Comparison of ENCODE assay signal across 9 cellular contexts in the genomic region with DNA sequence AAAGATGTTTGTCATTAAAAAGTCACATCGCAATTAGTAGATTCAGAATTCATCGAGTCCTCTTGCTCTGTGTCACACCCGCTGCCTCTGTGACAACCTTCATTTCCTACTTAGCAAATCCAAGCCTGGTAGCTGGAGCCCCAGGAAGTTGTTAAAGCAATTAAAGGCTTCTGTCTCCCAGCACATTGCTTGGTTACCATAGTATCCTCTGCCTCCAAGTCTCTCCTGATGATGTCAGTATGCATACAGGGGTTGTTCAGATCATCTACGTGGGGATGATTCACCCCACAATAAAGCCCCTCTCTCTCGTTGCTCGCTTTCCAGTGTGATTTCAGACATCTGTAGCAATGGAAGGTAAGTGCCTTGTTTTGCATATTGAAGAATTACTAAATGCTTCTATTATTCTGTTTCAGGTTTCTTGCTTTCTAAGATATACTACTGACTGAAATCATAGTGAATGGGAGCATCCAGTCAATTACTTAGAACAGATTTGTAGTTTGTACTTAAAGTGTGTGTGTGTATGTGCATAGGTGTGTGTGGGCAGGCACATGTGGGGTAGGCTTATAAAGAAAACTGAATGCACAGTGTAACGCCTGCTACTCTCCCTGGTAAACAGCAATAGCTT. TPM values are rescaled to one million over a fixed set of nuclear protein-coding genes. Genes with fewer than 3 reads are reported as not detected.
A peak's percentile ranks its signal among the peaks of the same experiment; 100 is the strongest.
DNase-seq lines count a peak whose midpoint lies in the region; ATAC-seq and TF ChIP-seq lines count a peak whose summit lies in the region.
"Had no signal": no experiment of that assay in that cellular context is flagged by ENCODE, and none has a peak within 500 bp of the region (broad histone marks: within the 10 kb centered on the region; RNA-seq: fewer than 3 reads in every experiment).

No MANE protein-coding gene starts in this region.

- peaks cover 3% of the 10 kb centered on the region for H3K4me1 Mint-ChIP-seq in CD14-positive monocyte

- 0 out of 2 replicates have a peak, but pooled peaks cover 5% of the 10 kb centered on the region for H3K79me2 ChIP-seq in SK-N-SH (ENCODE audit: insufficient read depth)

- H3K36me3 Mint-ChIP-seq in CD14-positive monocyte, result peaks cover 0 to 4% of the 10 kb centered on the region in 2 donors

- H3K9ac ChIP-seq in SK-N-SH, result no peak overlapping the region

- DNase-seq in D341Med (ENCODE audit: low spot score) (peak; percentile 54), M059J (ENCODE audit: low read depth) (peak; percentile 61), SK-N-SH (peak; percentile 40), kidney epithelial cell (ENCODE audit: low read depth) (peak; percentile 86), CD14-positive monocyte (ENCODE audit: low spot score) (no peak), coronary artery (ENCODE audit: low spot score) (no peak)
- DNase-seq: kidney had no signal

- POLR2A ChIA-PET in SK-N-SH (lab: Yijun Ruan, JAX), result no interaction called here

- no peak for TF ChIP-seq RAD21 in SK-N-SH (IDR thresholded peaks at IDR 0.05; ENCODE audit: low read length)

- H3K27me3 ChIP-seq in SK-N-SH (ENCODE audit: insufficient read depth), result no peaks in the 10 kb centered on the region
- H3K27me3 ChIP-seq in kidney epithelial cell (ENCODE audit: control insufficient read depth, insufficient read depth, low read length), result no peaks in the 10 kb centered on the region

- no peaks in the 10 kb centered on the region for H3K9me2 ChIP-seq in SK-N-SH

- WGBS in SK-N-SH (ENCODE audit: low lambda C conversion rate), result 48% methylated on average over 7 of the region's 7 CpGs

- no peak overlapping the region for H3K27ac Mint-ChIP-seq in CD14-positive monocyte

- H3K4me2 ChIP-seq in SK-N-SH, result peak overlapping the region; percentile 5; the same call in 1 of the 2 replicates

- H3K9me3 ChIP-seq in SK-N-SH, result no peaks in the 10 kb centered on the region

- peaks cover 4% of the 10 kb centered on the region; the same call in 1 of the 2 replicates for H4K20me1 ChIP-seq in SK-N-SH (ENCODE audit: insufficient read depth)

- H3K9me3 Mint-ChIP-seq in CD14-positive monocyte, result peaks cover 0 to 3% (median 0%) of the 10 kb centered on the region in 7 donors

- intact Hi-C loops in CD14-positive monocyte (cut with micrococcal nuclease), result no loop called here

- H3K27ac ChIP-seq in SK-N-SH (ENCODE audit: low read depth in 2 of 2, low read length in 1 of 2), result peak overlapping the region in 1 of 2 experiments; percentile 26; a peak in 2 of 4 replicates
- H3K27ac ChIP-seq in coronary artery, result no peak overlapping the region

- no peak overlapping the region for H2AFZ ChIP-seq in SK-N-SH (ENCODE audit: low read depth)

- no peak for ATAC-seq in GM21390 (IDR thresholded peaks at IDR 0.05; ENCODE audit: unreplicated experiment)
- no peak for ATAC-seq in GM21526 (IDR thresholded peaks at IDR 0.05; ENCODE audit: low FRiP score, unreplicated experiment)

- peaks cover 24% of the 10 kb centered on the region for H3F3A ChIP-seq in SK-N-SH (replicated peaks; ENCODE audit: insufficient read depth)

- peaks cover 9 to 20% of the 10 kb centered on the region in 2 experiments; a peak in 3 of 4 replicates for H3K4me1 ChIP-seq in SK-N-SH (ENCODE audit: control insufficient read depth in 1 of 2, insufficient read depth in 2 of 2, low read depth in 1 of 2, low read length in 1 of 2)

- peaks cover 0 to 4% (median 0%) of the 10 kb centered on the region in 3 donors for H3K27me3 Mint-ChIP-seq in CD14-positive monocyte (ENCODE audit: low read depth in 3 of 3)

- H3K4me3 Mint-ChIP-seq in CD14-positive monocyte, result no peak overlapping the region

- H3K36me3 ChIP-seq in SK-N-SH (replicated peaks in 1 of 2; ENCODE audit: control insufficient read depth in 1 of 2, insufficient read depth in 2 of 2, low read length in 1 of 2) (no peaks in the 10 kb centered on the region), kidney epithelial cell (ENCODE audit: control insufficient read depth, insufficient read depth, low read length) (no peaks in the 10 kb centered on the region)

- no peak for TF ChIP-seq EP300 in SK-N-SH (IDR thresholded peaks at IDR 0.05; ENCODE audit: borderline replicate concordance in 1 of 2, low read depth in 1 of 2, low read length in 1 of 2)

- TF ChIP-seq CTCF in SK-N-SH (IDR thresholded peaks at IDR 0.05), result no peak
- no peak for TF ChIP-seq CTCF in kidney epithelial cell (IDR thresholded peaks at IDR 0.05; ENCODE audit: insufficient read depth, low read length, poor library complexity, severe bottlenecking)
- TF ChIP-seq CTCF in CD14-positive monocyte (IDR thresholded peaks at IDR 0.05), result no peak
- no peak for TF ChIP-seq CTCF in coronary artery (IDR thresholded peaks at IDR 0.05)

- CTCF ChIA-PET in SK-N-SH (lab: Yijun Ruan, JAX), result interaction anchor here (1.2 to 1.6 kb wide), 2 partner anchors 14 to 60 kb away, joined by 3 to 7 read pairs; no protein-coding TSS in a partner anchor

- no peak overlapping the region for H3K4me3 ChIP-seq in SK-N-SH (ENCODE audit: low read depth in 2 of 2, low read length in 1 of 2)
- no peak overlapping the region for H3K4me3 ChIP-seq in kidney epithelial cell (ENCODE audit: low read depth, low read length)
- H3K4me3 ChIP-seq in coronary artery, result no peak overlapping the region

TF ChIP-seq in SK-N-SH, 30 proteins besides CTCF, POLR2A, EP300 and RAD21:
- no peak for TF ChIP-seq FOXM1 (IDR thresholded peaks at IDR 0.05; ENCODE audit: low read depth)
- TF ChIP-seq FOSL2 (IDR thresholded peaks at IDR 0.05; ENCODE audit: borderline replicate concordance, low read depth), result peak; percentile 27; the same call in 1 of the 2 replicates
TF ChIP-seq in SK-N-SH: peak in this region for 1.

RNA-seq across cellular contexts. Expression of a gene that starts 52.9 kb away (rescaled TPM):
- total RNA-seq in M059J (2014; rRNA removed; shearing (Covaris generic)), result 244 and 360 TPM in 2 replicates
- polyA plus RNA-seq in SK-N-SH (2012; rRNA removed) (507 and 662 TPM in 2 replicates), CD14-positive monocyte (10 to 100 TPM; 11.8 to 27.4 TPM)
- polyA plus RNA-seq in SK-N-SH (2012; cell fraction: cytosol; rRNA removed), result 705 and 812 TPM in 2 replicates
- polyA plus RNA-seq in SK-N-SH (2012; cell fraction: nucleus; rRNA removed), result 426 and 472 TPM in 2 replicates
- total RNA-seq in kidney epithelial cell, result 95.9 and 109 TPM in 2 replicates

Comparison
In these comparisons a context has a peak if more than half of its experiments do, and no peak if none do; other contexts are left out.
1. DNase-seq: peak in D341Med (single experiment), M059J (single experiment), SK-N-SH (single experiment) and kidney epithelial cell (single experiment); none in CD14-positive monocyte (single experiment) and coronary artery (single experiment).